ENCODE assay signal across 9 cellular contexts in genomic region chr4:36348403-36348938, GRCh38.
A peak's percentile ranks its signal among the peaks of the same experiment; 100 is the strongest.
DNase-seq lines count a peak whose midpoint lies in the region; ATAC-seq and TF ChIP-seq lines count a peak whose summit lies in the region.
"Had no signal": no experiment of that assay in that cellular context is flagged by ENCODE, and none has a peak within 500 bp of the region (broad histone marks: within the 10 kb centered on the region; RNA-seq: fewer than 3 reads in every experiment).

No MANE protein-coding gene starts in this region.

- H3K36me3 Mint-ChIP-seq in activated CD8-positive, alpha-beta T cell treated with anti-CD3 and anti-CD28 coated beads, Interleukin-2, amount 10 ng/mL, durations not matched to agents 7 days and 5 days (ENCODE audit: low read depth), result no peaks in the 10 kb centered on the region
- no peaks in the 10 kb centered on the region for H3K36me3 Mint-ChIP-seq in stimulated activated naive B cell treated with anti-CD40 and anti-IgM and Interleukin-4, amounts not matched to agents 10 μg/mL and 1 μg/mL and 100 μg/mL, for 72 hours

- H3K9me3 ChIP-seq in ovary (no peaks in the 10 kb centered on the region), Peyer's patch (no peaks in the 10 kb centered on the region)

- TF ChIP-seq EP300 in ovary (IDR thresholded peaks at IDR 0.05), result no peak

- H3K27ac Mint-ChIP-seq in activated CD8-positive, alpha-beta T cell treated with anti-CD3 and anti-CD28 coated beads, Interleukin-2, amount 10 ng/mL, durations not matched to agents 7 days and 5 days, result no peak overlapping the region
- H3K27ac Mint-ChIP-seq in stimulated activated naive B cell treated with anti-CD40 and anti-IgM and Interleukin-4, amounts not matched to agents 10 μg/mL and 1 μg/mL and 100 μg/mL, for 72 hours, result peak overlapping the region; percentile 91

- H3K27me3 ChIP-seq in ovary, result no peaks in the 10 kb centered on the region
- H3K27me3 ChIP-seq in Peyer's patch, result no peaks in the 10 kb centered on the region

- POLR2A ChIA-PET in activated CD8-positive, alpha-beta T cell treated with anti-CD3 and anti-CD28 coated beads, Interleukin-2, amount 10 ng/mL, durations not matched to agents 7 days and 5 days (lab: Charles Lee), result interaction anchor here (0.8 to 1.9 kb wide), 4 partner anchors 37 to 105 kb away, joined by 3 to 13 read pairs (median 3); partner anchors contain the start of gene ARAP2

- TF ChIP-seq CTCF in ovary (IDR thresholded peaks at IDR 0.05) (no peak), Peyer's patch (IDR thresholded peaks at IDR 0.05) (no peak)

- H3K36me3 ChIP-seq in ovary (no peaks in the 10 kb centered on the region), Peyer's patch (no peaks in the 10 kb centered on the region)

- DNase-seq in activated effector memory CD4-positive, alpha-beta T cell treated with anti-CD3 and anti-CD28 coated beads, Interleukin-2, amount 50 U/mL, for 16 hours, result peak; percentile 65
- no peak for DNase-seq in activated effector memory CD4-positive, alpha-beta T cell treated with Interleukin-2 at 50 U/mL for 16 hours
- DNase-seq in activated CD8-positive, alpha-beta T cell treated with anti-CD3 and anti-CD28 coated beads, Interleukin-2, amount 10 ng/mL, durations not matched to agents 7 days and 5 days, result no peak
- peak; percentile 52 for DNase-seq in stimulated activated naive B cell treated with anti-CD40 and anti-IgM and Interleukin-4, amounts not matched to agents 10 μg/mL and 1 μg/mL and 100 μg/mL, for 72 hours
- DNase-seq in ovary, result no peak
- no peak for DNase-seq in Peyer's patch
- DNase-seq in amniotic stem cell (lab: John Stamatoyannopoulos, UW), result no peak
- DNase-seq: NCI-H2029 had no signal

- WGBS in ovary, 3 donors, result 77 to 82% (median 79%) methylated on average over 4 of the region's 4 CpGs

- peak; percentile 84 for ATAC-seq in HG02943 (IDR thresholded peaks at IDR 0.05; ENCODE audit: low read depth, unreplicated experiment)
- ATAC-seq in activated CD8-positive, alpha-beta T cell treated with anti-CD3 and anti-CD28 coated beads, Interleukin-2, amount 10 ng/mL, durations not matched to agents 7 days and 5 days, result peak; percentile 63
- ATAC-seq in stimulated activated naive B cell treated with anti-CD40 and anti-IgM and Interleukin-4, amounts not matched to agents 10 μg/mL and 1 μg/mL and 100 μg/mL, for 72 hours (replicated peaks), result peak; percentile 96 to 97

- no peak for TF ChIP-seq POLR2A in ovary (IDR thresholded peaks at IDR 0.05)
- no peak for TF ChIP-seq POLR2A in Peyer's patch (IDR thresholded peaks at IDR 0.05)

- no peaks in the 10 kb centered on the region for H3K9me3 Mint-ChIP-seq in activated CD8-positive, alpha-beta T cell treated with anti-CD3 and anti-CD28 coated beads, Interleukin-2, amount 10 ng/mL, durations not matched to agents 7 days and 5 days (ENCODE audit: insufficient read depth)
- no peaks in the 10 kb centered on the region for H3K9me3 Mint-ChIP-seq in stimulated activated naive B cell treated with anti-CD40 and anti-IgM and Interleukin-4, amounts not matched to agents 10 μg/mL and 1 μg/mL and 100 μg/mL, for 72 hours

- no peak overlapping the region for H3K27ac ChIP-seq in ovary
- no peak overlapping the region for H3K27ac ChIP-seq in Peyer's patch

- no peaks in the 10 kb centered on the region for H3K27me3 Mint-ChIP-seq in activated CD8-positive, alpha-beta T cell treated with anti-CD3 and anti-CD28 coated beads, Interleukin-2, amount 10 ng/mL, durations not matched to agents 7 days and 5 days (ENCODE audit: low read depth)
- no peaks in the 10 kb centered on the region for H3K27me3 Mint-ChIP-seq in stimulated activated naive B cell treated with anti-CD40 and anti-IgM and Interleukin-4, amounts not matched to agents 10 μg/mL and 1 μg/mL and 100 μg/mL, for 72 hours

- CTCF ChIA-PET in activated CD8-positive, alpha-beta T cell treated with anti-CD3 and anti-CD28 coated beads, Interleukin-2, amount 10 ng/mL, durations not matched to agents 7 days and 5 days (lab: Charles Lee), result interaction anchor here (1.2 to 5.0 kb wide), 10 partner anchors 15 to 160 kb away, joined by 3 to 123 read pairs (median 9); partner anchors contain the start of gene ARAP2

- intact Hi-C loops in ovary (cut with DNase I), result no loop called here

- no peak overlapping the region for H3K4me3 ChIP-seq in ovary
- no peak overlapping the region for H3K4me3 ChIP-seq in Peyer's patch

- no peaks in the 10 kb centered on the region for H3K4me1 ChIP-seq in ovary (ENCODE audit: insufficient read depth)
- peaks cover 0 to 5% (median 0%) of the 10 kb centered on the region in 4 donors for H3K4me1 ChIP-seq in Peyer's patch

- H3K4me3 Mint-ChIP-seq in activated CD8-positive, alpha-beta T cell treated with anti-CD3 and anti-CD28 coated beads, Interleukin-2, amount 10 ng/mL, durations not matched to agents 7 days and 5 days, result no peak overlapping the region
- peak overlapping the region; percentile 19 to 53 for H3K4me3 Mint-ChIP-seq in stimulated activated naive B cell treated with anti-CD40 and anti-IgM and Interleukin-4, amounts not matched to agents 10 μg/mL and 1 μg/mL and 100 μg/mL, for 72 hours

- peaks cover 24% of the 10 kb centered on the region for H3K4me1 Mint-ChIP-seq in activated CD8-positive, alpha-beta T cell treated with anti-CD3 and anti-CD28 coated beads, Interleukin-2, amount 10 ng/mL, durations not matched to agents 7 days and 5 days (ENCODE audit: low read depth)
- peaks cover 24 to 37% of the 10 kb centered on the region in 2 donors for H3K4me1 Mint-ChIP-seq in stimulated activated naive B cell treated with anti-CD40 and anti-IgM and Interleukin-4, amounts not matched to agents 10 μg/mL and 1 μg/mL and 100 μg/mL, for 72 hours

Comparison
In these comparisons a context has a peak if more than half of its experiments do, and no peak if none do; other contexts are left out.
1. DNase-seq: peak in activated effector memory CD4-positive, alpha-beta T cell treated with anti-CD3 and anti-CD28 coated beads, Interleukin-2, amount 50 U/mL, for 16 hours (single experiment) and stimulated activated naive B cell treated with anti-CD40 and anti-IgM and Interleukin-4, amounts not matched to agents 10 μg/mL and 1 μg/mL and 100 μg/mL, for 72 hours (single experiment); none in activated effector memory CD4-positive, alpha-beta T cell treated with Interleukin-2 at 50 U/mL for 16 hours (single experiment), activated CD8-positive, alpha-beta T cell treated with anti-CD3 and anti-CD28 coated beads, Interleukin-2, amount 10 ng/mL, durations not matched to agents 7 days and 5 days (single experiment), ovary (0 of 5), Peyer's patch (0 of 3) and amniotic stem cell (single experiment).
2. Peak in every context shown above with its lines, with median percentiles within 50 percentile points of each other: ATAC-seq.